Comparison of ENCODE assay signal across 1 cellular context in the genomic region with DNA sequence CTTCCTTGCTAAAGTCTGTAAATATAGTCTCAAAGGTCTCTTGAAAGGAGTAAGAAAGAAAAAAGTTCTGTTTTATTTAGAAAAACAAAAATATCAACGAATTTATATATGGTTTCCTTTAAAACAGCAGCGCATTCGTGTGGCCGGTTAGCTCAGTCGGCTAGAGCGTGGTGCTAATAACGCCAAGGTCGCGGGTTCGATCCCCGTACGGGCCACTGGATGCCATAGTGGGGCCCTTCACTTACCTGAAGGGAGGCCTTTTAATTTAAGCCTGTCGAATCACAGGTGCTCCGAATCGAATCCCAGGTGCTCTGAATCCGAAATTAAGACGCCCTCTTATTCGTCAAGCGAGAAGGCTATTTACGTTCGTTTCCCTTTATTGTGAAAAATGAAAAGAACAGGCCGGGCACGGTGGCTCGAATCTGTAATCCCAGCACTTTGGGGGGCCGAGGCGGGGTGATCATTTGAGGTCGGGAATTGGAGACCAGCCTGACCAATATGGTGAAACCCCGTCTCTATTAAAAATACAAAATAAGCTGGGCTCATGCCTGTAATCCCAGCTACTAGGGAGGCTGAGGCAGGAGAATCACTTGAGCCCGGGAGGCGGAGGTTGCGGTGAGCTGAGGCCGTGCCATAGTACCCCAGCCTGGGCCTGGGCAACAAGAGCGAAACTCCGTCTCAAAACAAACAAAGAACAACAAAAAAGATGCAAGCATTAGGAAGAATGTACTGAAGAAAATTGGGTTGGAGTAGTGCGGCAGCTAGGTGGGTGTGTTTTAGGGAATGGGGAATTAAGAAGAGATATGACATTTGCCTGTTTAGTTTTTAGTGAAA.
A peak's percentile ranks its signal among the peaks of the same experiment; 100 is the strongest.
TF ChIP-seq lines count a peak whose summit lies in the region.

No MANE protein-coding gene starts in this region.

TF ChIP-seq in K562, 482 proteins besides CTCF, POLR2A, EP300 and RAD21 (continued from another document and continues in another):
- TF ChIP-seq RBM22 (IDR thresholded peaks at IDR 0.05; ENCODE audit: low read depth, low read length, poor library complexity, severe bottlenecking) (no peak), JUN (IDR thresholded peaks at IDR 0.05; ENCODE audit: borderline replicate concordance, low read depth, low read length) (0 out of 2 replicates have a peak, but pooled peaks have one; percentile 4), JUN (CRISPR knock-in tag; IDR thresholded peaks at IDR 0.05; ENCODE audit: borderline replicate concordance) (no peak), HNRNPUL1 (IDR thresholded peaks at IDR 0.05; ENCODE audit: low read length) (no peak), CREB1 (IDR thresholded peaks at IDR 0.05) (no peak), CREB1 (CRISPR knock-in tag; IDR thresholded peaks at IDR 0.05) (no peak), ATF7 (IDR thresholded peaks at IDR 0.05) (no peak), SIN3B (IDR thresholded peaks at IDR 0.05; ENCODE audit: low read depth) (no peak), NFATC3 (IDR thresholded peaks at IDR 0.05) (0 out of 2 replicates have a peak, but pooled peaks have one; percentile 70), ZNF143 (CRISPR knock-in tag; IDR thresholded peaks at IDR 0.05) (no peak), ARNT (IDR thresholded peaks at IDR 0.05) (peak; percentile 46 to 93), POLR2H (tag; IDR thresholded peaks at IDR 0.05; ENCODE audit: low read depth) (peak; percentile 99), SMARCC2 (IDR thresholded peaks at IDR 0.05; ENCODE audit: low read depth) (no peak), KAT7 (CRISPR knock-in tag; IDR thresholded peaks at IDR 0.05; ENCODE audit: borderline replicate concordance) (no peak), TBP (optimal IDR thresholded peaks at IDR 0.05; ENCODE audit: low read depth, low read length) (peak; percentile 99), ZNF239 (CRISPR knock-in tag; IDR thresholded peaks at IDR 0.05) (no peak), ZNF561 (CRISPR knock-in tag; conservative IDR thresholded peaks at IDR 0.05) (no peak), TRIM28 (IDR thresholded peaks at IDR 0.05) (peak; percentile 54; the same call in 1 of the 2 replicates), FOXA3 (CRISPR knock-in tag; conservative IDR thresholded peaks at IDR 0.05 in 1 of 2, IDR thresholded peaks at IDR 0.05 in 1 of 2) (no peak), TCF3 (CRISPR knock-in tag; IDR thresholded peaks at IDR 0.05) (no peak), RFX7 (CRISPR knock-in tag; IDR thresholded peaks at IDR 0.05) (no peak), SMARCA4 (IDR thresholded peaks at IDR 0.05) (peak; percentile 22; the same call in 1 of the 2 replicates), KAT2B (IDR thresholded peaks at IDR 0.05; ENCODE audit: low read depth, low read length) (no peak), PTTG1 (tag; IDR thresholded peaks at IDR 0.05; ENCODE audit: low read depth) (no peak), ZBTB17 (CRISPR knock-in tag; IDR thresholded peaks at IDR 0.05) (no peak), JUND (IDR thresholded peaks at IDR 0.05; ENCODE audit: borderline replicate concordance, low read depth, low read length) (peak; percentile 49; the same call in 1 of the 2 replicates), JUND (tag; IDR thresholded peaks at IDR 0.05; ENCODE audit: borderline replicate concordance, low read depth, low read length) (no peak; the same call in 1 of the 3 replicates), GABPB2 (CRISPR knock-in tag; conservative IDR thresholded peaks at IDR 0.05) (no peak), OTX1 (CRISPR knock-in tag; IDR thresholded peaks at IDR 0.05) (no peak), XRCC5 (IDR thresholded peaks at IDR 0.05; ENCODE audit: low read depth, low read length) (0 out of 2 replicates have a peak, but pooled peaks have one; percentile 76), TEAD1 (CRISPR knock-in tag; IDR thresholded peaks at IDR 0.05) (peak in 1 of 2 experiments; percentile 37; a peak in 1 of 4 replicates), DMBX1 (CRISPR knock-in tag; IDR thresholded peaks at IDR 0.05; ENCODE audit: borderline replicate concordance) (0 out of 2 replicates have a peak, but pooled peaks have one; percentile 28), KLF6 (CRISPR knock-in tag; IDR thresholded peaks at IDR 0.05; ENCODE audit: borderline replicate concordance) (no peak)
- TF ChIP-seq, protein P1, sequence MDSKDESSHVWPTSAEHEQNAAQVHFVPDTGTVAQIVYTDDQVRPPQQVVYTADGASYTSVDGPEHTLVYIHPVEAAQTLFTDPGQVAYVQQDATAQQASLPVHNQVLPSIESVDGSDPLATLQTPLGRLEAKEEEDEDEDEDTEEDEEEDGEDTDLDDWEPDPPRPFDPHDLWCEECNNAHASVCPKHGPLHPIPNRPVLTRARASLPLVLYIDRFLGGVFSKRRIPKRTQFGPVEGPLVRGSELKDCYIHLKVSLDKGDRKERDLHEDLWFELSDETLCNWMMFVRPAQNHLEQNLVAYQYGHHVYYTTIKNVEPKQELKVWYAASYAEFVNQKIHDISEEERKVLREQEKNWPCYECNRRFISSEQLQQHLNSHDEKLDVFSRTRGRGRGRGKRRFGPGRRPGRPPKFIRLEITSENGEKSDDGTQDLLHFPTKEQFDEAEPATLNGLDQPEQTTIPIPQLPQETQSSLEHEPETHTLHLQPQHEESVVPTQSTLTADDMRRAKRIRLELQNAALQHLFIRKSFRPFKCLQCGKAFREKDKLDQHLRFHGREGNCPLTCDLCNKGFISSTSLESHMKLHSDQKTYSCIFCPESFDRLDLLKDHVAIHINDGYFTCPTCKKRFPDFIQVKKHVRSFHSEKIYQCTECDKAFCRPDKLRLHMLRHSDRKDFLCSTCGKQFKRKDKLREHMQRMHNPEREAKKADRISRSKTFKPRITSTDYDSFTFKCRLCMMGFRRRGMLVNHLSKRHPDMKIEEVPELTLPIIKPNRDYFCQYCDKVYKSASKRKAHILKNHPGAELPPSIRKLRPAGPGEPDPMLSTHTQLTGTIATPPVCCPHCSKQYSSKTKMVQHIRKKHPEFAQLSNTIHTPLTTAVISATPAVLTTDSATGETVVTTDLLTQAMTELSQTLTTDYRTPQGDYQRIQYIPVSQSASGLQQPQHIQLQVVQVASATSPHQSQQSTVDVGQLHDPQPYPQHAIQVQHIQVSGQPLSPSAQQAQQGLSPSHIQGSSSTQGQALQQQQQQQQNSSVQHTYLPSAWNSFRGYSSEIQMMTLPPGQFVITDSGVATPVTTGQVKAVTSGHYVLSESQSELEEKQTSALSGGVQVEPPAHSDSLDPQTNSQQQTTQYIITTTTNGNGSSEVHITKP (IDR thresholded peaks at IDR 0.05; ENCODE audit: partially characterized antibody) = no peak
- TF ChIP-seq, protein P2, sequence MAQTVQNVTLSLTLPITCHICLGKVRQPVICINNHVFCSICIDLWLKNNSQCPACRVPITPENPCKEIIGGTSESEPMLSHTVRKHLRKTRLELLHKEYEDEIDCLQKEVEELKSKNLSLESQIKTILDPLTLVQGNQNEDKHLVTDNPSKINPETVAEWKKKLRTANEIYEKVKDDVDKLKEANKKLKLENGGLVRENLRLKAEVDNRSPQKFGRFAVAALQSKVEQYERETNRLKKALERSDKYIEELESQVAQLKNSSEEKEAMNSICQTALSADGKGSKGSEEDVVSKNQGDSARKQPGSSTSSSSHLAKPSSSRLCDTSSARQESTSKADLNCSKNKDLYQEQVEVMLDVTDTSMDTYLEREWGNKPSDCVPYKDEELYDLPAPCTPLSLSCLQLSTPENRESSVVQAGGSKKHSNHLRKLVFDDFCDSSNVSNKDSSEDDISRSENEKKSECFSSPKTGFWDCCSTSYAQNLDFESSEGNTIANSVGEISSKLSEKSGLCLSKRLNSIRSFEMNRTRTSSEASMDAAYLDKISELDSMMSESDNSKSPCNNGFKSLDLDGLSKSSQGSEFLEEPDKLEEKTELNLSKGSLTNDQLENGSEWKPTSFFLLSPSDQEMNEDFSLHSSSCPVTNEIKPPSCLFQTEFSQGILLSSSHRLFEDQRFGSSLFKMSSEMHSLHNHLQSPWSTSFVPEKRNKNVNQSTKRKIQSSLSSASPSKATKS (CRISPR knock-in tag; IDR thresholded peaks at IDR 0.05) = no peak
- TF ChIP-seq, protein P3, sequence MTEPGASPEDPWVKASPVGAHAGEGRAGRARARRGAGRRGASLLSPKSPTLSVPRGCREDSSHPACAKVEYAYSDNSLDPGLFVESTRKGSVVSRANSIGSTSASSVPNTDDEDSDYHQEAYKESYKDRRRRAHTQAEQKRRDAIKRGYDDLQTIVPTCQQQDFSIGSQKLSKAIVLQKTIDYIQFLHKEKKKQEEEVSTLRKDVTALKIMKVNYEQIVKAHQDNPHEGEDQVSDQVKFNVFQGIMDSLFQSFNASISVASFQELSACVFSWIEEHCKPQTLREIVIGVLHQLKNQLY (CRISPR knock-in tag; conservative IDR thresholded peaks at IDR 0.05) = no peak
- TF ChIP-seq, protein P4, sequence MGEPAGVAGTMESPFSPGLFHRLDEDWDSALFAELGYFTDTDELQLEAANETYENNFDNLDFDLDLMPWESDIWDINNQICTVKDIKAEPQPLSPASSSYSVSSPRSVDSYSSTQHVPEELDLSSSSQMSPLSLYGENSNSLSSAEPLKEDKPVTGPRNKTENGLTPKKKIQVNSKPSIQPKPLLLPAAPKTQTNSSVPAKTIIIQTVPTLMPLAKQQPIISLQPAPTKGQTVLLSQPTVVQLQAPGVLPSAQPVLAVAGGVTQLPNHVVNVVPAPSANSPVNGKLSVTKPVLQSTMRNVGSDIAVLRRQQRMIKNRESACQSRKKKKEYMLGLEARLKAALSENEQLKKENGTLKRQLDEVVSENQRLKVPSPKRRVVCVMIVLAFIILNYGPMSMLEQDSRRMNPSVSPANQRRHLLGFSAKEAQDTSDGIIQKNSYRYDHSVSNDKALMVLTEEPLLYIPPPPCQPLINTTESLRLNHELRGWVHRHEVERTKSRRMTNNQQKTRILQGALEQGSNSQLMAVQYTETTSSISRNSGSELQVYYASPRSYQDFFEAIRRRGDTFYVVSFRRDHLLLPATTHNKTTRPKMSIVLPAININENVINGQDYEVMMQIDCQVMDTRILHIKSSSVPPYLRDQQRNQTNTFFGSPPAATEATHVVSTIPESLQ (CRISPR knock-in tag; IDR thresholded peaks at IDR 0.05) = peak; percentile 32; the same call in 1 of the 2 replicates
- TF ChIP-seq, protein P5, sequence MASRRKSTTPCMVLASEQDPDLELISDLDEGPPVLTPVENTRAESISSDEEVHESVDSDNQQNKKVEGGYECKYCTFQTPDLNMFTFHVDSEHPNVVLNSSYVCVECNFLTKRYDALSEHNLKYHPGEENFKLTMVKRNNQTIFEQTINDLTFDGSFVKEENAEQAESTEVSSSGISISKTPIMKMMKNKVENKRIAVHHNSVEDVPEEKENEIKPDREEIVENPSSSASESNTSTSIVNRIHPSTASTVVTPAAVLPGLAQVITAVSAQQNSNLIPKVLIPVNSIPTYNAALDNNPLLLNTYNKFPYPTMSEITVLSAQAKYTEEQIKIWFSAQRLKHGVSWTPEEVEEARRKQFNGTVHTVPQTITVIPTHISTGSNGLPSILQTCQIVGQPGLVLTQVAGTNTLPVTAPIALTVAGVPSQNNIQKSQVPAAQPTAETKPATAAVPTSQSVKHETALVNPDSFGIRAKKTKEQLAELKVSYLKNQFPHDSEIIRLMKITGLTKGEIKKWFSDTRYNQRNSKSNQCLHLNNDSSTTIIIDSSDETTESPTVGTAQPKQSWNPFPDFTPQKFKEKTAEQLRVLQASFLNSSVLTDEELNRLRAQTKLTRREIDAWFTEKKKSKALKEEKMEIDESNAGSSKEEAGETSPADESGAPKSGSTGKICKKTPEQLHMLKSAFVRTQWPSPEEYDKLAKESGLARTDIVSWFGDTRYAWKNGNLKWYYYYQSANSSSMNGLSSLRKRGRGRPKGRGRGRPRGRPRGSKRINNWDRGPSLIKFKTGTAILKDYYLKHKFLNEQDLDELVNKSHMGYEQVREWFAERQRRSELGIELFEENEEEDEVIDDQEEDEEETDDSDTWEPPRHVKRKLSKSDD (conservative IDR thresholded peaks at IDR 0.05; ENCODE audit: low read length) = peak; percentile 82
- TF ChIP-seq, protein P6, sequence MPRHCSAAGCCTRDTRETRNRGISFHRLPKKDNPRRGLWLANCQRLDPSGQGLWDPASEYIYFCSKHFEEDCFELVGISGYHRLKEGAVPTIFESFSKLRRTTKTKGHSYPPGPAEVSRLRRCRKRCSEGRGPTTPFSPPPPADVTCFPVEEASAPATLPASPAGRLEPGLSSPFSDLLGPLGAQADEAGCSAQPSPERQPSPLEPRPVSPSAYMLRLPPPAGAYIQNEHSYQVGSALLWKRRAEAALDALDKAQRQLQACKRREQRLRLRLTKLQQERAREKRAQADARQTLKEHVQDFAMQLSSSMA (CRISPR knock-in tag; IDR thresholded peaks at IDR 0.05) = no peak
- TF ChIP-seq, protein P7, sequence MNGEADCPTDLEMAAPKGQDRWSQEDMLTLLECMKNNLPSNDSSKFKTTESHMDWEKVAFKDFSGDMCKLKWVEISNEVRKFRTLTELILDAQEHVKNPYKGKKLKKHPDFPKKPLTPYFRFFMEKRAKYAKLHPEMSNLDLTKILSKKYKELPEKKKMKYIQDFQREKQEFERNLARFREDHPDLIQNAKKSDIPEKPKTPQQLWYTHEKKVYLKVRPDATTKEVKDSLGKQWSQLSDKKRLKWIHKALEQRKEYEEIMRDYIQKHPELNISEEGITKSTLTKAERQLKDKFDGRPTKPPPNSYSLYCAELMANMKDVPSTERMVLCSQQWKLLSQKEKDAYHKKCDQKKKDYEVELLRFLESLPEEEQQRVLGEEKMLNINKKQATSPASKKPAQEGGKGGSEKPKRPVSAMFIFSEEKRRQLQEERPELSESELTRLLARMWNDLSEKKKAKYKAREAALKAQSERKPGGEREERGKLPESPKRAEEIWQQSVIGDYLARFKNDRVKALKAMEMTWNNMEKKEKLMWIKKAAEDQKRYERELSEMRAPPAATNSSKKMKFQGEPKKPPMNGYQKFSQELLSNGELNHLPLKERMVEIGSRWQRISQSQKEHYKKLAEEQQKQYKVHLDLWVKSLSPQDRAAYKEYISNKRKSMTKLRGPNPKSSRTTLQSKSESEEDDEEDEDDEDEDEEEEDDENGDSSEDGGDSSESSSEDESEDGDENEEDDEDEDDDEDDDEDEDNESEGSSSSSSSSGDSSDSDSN (IDR thresholded peaks at IDR 0.05; ENCODE audit: borderline replicate concordance in 1 of 2, low read depth in 2 of 2, low read length in 2 of 2) = peak in 1 of 2 experiments; percentile 16; a peak in 1 of 4 replicates
- TF ChIP-seq, protein P8, sequence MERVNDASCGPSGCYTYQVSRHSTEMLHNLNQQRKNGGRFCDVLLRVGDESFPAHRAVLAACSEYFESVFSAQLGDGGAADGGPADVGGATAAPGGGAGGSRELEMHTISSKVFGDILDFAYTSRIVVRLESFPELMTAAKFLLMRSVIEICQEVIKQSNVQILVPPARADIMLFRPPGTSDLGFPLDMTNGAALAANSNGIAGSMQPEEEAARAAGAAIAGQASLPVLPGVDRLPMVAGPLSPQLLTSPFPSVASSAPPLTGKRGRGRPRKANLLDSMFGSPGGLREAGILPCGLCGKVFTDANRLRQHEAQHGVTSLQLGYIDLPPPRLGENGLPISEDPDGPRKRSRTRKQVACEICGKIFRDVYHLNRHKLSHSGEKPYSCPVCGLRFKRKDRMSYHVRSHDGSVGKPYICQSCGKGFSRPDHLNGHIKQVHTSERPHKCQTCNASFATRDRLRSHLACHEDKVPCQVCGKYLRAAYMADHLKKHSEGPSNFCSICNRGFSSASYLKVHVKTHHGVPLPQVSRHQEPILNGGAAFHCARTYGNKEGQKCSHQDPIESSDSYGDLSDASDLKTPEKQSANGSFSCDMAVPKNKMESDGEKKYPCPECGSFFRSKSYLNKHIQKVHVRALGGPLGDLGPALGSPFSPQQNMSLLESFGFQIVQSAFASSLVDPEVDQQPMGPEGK (CRISPR knock-in tag; IDR thresholded peaks at IDR 0.05; ENCODE audit: borderline replicate concordance) = no peak
